ENCODE assay signal across 30 cellular contexts in genomic region chr13:81018936-81019335, GRCh38.
"Had no signal": no experiment of that assay in that cellular context is flagged by ENCODE, and none has a peak within 500 bp of the region (broad histone marks: within the 10 kb centered on the region; RNA-seq: fewer than 3 reads in every experiment).

No MANE protein-coding gene starts in this region.

- DNase-seq: activated B cell treated with CpG ODN at 0.5 μM for 24 hours; activated CD4-positive, alpha-beta memory T cell treated with anti-CD3 and anti-CD28 coated beads for 36 hours; activated CD4-positive, alpha-beta T cell treated with anti-CD3 and anti-CD28 coated beads for 4 hours; activated CD4-positive, alpha-beta T cell treated with anti-CD3 and anti-CD28 coated beads, Interleukin-2, amount 10 ng/mL, durations not matched to agents 24 days and 14 days; activated CD4-positive, alpha-beta T cell treated with anti-CD3 and anti-CD28 coated beads, Interleukin-2, amount 50 U/mL, for 1 hour; activated CD4-positive, alpha-beta T cell treated with anti-CD3 and anti-CD28 coated beads, Interleukin-2, amount 50 U/mL, for 4 hours; activated CD4-positive, CD25-positive, alpha-beta regulatory T cell treated with anti-CD3 and anti-CD28 coated beads, Interleukin-2, amount 50 U/mL, for 72 hours; activated CD8-positive, alpha-beta memory T cell treated with anti-CD3 and anti-CD28 coated beads, Interleukin-2, amount 50 U/mL, for 4 hours; activated CD8-positive, alpha-beta T cell treated with anti-CD3 and anti-CD28 coated beads for 36 hours; activated effector memory CD4-positive, alpha-beta T cell treated with anti-CD3 and anti-CD28 coated beads, Interleukin-2, amount 50 U/mL, for 16 hours; activated gamma-delta T cell treated with Interleukin-2 at 50 U/mL for 16 hours; activated naive CD4-positive, alpha-beta T cell; activated naive CD4-positive, alpha-beta T cell treated with anti-CD3 and anti-CD28 coated beads for 36 hours; activated naive CD4-positive, alpha-beta T cell treated with anti-CD3 and anti-CD28 coated beads, Interleukin-2, amount 50 U/mL, for 16 hours; activated naive CD8-positive, alpha-beta T cell treated with anti-CD3 and anti-CD28 coated beads for 36 hours; activated T-cell treated with anti-CD3 and anti-CD28 coated beads for 4 hours; activated T-cell treated with anti-CD3 and anti-CD28 coated beads, Interleukin-2, amount 50 U/mL, for 1 hour; activated T-cell treated with anti-CD3 and anti-CD28 coated beads, Interleukin-2, amount 50 U/mL, for 4 hours; activated T-cell treated with anti-CD3 and anti-CD28 coated beads, Interleukin-2, amount 50 U/mL, for 72 hours; adrenal gland; amniotic stem cell; aorta; body of pancreas; brain microvascular endothelial cell; central memory CD4-positive, alpha-beta T cell; T-helper 1 cell; T-helper 2 cell; T-helper 9 cell had no signal

- ATAC-seq: activated CD8-positive, alpha-beta T cell treated with anti-CD3 and anti-CD28 coated beads for 36 hours; activated naive CD4-positive, alpha-beta T cell treated with anti-CD3 and anti-CD28 coated beads, Interleukin-2, amount 50 U/mL, for 72 hours; activated T-cell treated with anti-CD3 and anti-CD28 coated beads, Interleukin-2, amount 50 U/mL, for 4 hours; activated T-cell treated with anti-CD3 and anti-CD28 coated beads, Interleukin-2, amount 50 U/mL, for 72 hours; activated T-helper 17 cell treated with anti-CD3 and anti-CD28 coated beads, Interleukin-2, amount 50 U/mL, for 72 hours; body of pancreas had no signal
